ENCODE assay signal across 13 cellular contexts in the genomic region with DNA sequence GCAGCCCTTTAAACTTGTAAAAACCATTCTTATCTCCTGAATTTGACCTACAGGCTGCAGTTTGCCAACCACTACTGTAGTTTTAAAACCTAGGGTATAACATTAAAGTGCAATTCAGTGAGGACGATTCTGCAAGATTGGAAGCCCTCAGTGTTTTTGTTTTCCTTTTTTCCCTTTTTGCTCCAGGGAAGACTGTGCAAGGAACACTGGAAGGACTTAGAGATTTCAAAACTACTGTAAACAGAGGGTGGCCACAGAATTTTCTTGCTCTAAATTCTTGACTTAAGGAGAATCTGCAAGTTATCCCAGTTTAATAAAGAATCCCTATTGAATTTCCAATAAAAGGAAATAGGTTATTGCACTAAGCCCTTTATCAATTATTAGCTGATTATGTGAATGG. TPM values are rescaled to one million over a fixed set of nuclear protein-coding genes. Genes with fewer than 3 reads are reported as not detected.
DNase-seq lines count a peak whose midpoint lies in the region; ATAC-seq and TF ChIP-seq lines count a peak whose summit lies in the region.
"Had no signal": no experiment of that assay in that cellular context is flagged by ENCODE, and none has a peak within 500 bp of the region (broad histone marks: within the 10 kb centered on the region; RNA-seq: fewer than 3 reads in every experiment).

No MANE protein-coding gene starts in this region.

- H3K79me2 ChIP-seq in osteoblast (ENCODE audit: insufficient read depth, low read length): peaks cover 14% of the 10 kb centered on the region

- no peak for DNase-seq in CD4-positive, alpha-beta T cell
- DNase-seq in OCI-M1 (lab: John Stamatoyannopoulos, UW) (peak; percentile 40), immature natural killer cell (no peak), osteoblast (ENCODE audit: insufficient read length, low spot score, missing footprints) (peak; percentile 47), spleen (no peak), NCI-H524 treated with DMSO at 0.1 percent for 48 hours (lab: John Stamatoyannopoulos, UW) (no peak)
- DNase-seq: AML-193, NCI-H1092, NCI-H2107 had no signal

- H3K27me3 ChIP-seq in CD4-positive, alpha-beta T cell (ENCODE audit: control insufficient read depth, insufficient read depth, low read length): no peaks in the 10 kb centered on the region
- no peaks in the 10 kb centered on the region for H3K27me3 ChIP-seq in osteoblast (ENCODE audit: insufficient read depth, low read length)
- no peaks in the 10 kb centered on the region for H3K27me3 ChIP-seq in spleen (replicated peaks in 1 of 7)

- no peaks in the 10 kb centered on the region for H3K9me3 ChIP-seq in CD4-positive, alpha-beta T cell (ENCODE audit: control insufficient read depth, low read length)
- H3K9me3 ChIP-seq in osteoblast (ENCODE audit: low read depth, low read length) (no peaks in the 10 kb centered on the region), spleen (no peaks in the 10 kb centered on the region)

- CTCF ChIA-PET in CD4-positive, alpha-beta T cell (lab: Charles Lee): no interaction called here

- no peak for TF ChIP-seq POLR2A in spleen (IDR thresholded peaks at IDR 0.05)

- no peaks in the 10 kb centered on the region for H3K9me3 Mint-ChIP-seq in CD4-positive, alpha-beta T cell
- H3K9me3 Mint-ChIP-seq in immature natural killer cell: no peaks in the 10 kb centered on the region
- H3K9me3 Mint-ChIP-seq: GM23338 had no signal

- H3K4me1 ChIP-seq in osteoblast (ENCODE audit: insufficient read depth, low read length) (peaks cover 15% of the 10 kb centered on the region), spleen (peaks cover 4 to 39% (median 15%) of the 10 kb centered on the region in 6 donors)

- H4K20me1 ChIP-seq in osteoblast (ENCODE audit: insufficient read depth, low read length): no peaks in the 10 kb centered on the region

- no peak overlapping the region for H3K4me3 Mint-ChIP-seq in CD4-positive, alpha-beta T cell
- H3K4me3 Mint-ChIP-seq in immature natural killer cell: no peak overlapping the region
- H3K4me3 Mint-ChIP-seq: GM23338 had no signal

- no peaks in the 10 kb centered on the region for H3K27me3 Mint-ChIP-seq in CD4-positive, alpha-beta T cell
- H3K27me3 Mint-ChIP-seq in immature natural killer cell (ENCODE audit: low read depth in 3 of 3): peaks cover 11 to 22% (median 19%) of the 10 kb centered on the region in 3 donors

- H3K36me3 Mint-ChIP-seq in CD4-positive, alpha-beta T cell (ENCODE audit: low read depth): peaks cover 6% of the 10 kb centered on the region
- no peaks in the 10 kb centered on the region for H3K36me3 Mint-ChIP-seq in immature natural killer cell

- TF ChIP-seq CTCF in CD4-positive, alpha-beta T cell (IDR thresholded peaks at IDR 0.05): no peak
- TF ChIP-seq CTCF in osteoblast (IDR thresholded peaks at IDR 0.05; ENCODE audit: extremely low read depth, low read depth, low read length): no peak
- TF ChIP-seq CTCF in spleen (IDR thresholded peaks at IDR 0.05 in 8 of 11, conservative IDR thresholded peaks at IDR 0.05 in 3 of 11): no peak

- WGBS in spleen, 5 donors: 53 to 76% (median 72%) methylated on average over 1 of the region's 1 CpG

- no peaks in the 10 kb centered on the region for H3K36me3 ChIP-seq in osteoblast (ENCODE audit: insufficient read depth, low read length)
- H3K36me3 ChIP-seq in spleen: no peaks in the 10 kb centered on the region

- ATAC-seq in CD4-positive, alpha-beta T cell (ENCODE audit: poor library complexity): no peak
- ATAC-seq in GM19397 (IDR thresholded peaks at IDR 0.05; ENCODE audit: unreplicated experiment) (no peak), GM21576 (IDR thresholded peaks at IDR 0.05; ENCODE audit: unreplicated experiment) (no peak)
- ATAC-seq: GM23338 had no signal

- POLR2A ChIA-PET in CD4-positive, alpha-beta T cell (lab: Charles Lee): no interaction called here

- H3K27ac ChIP-seq in CD4-positive, alpha-beta T cell (ENCODE audit: low read depth, low read length): no peak overlapping the region
- H3K27ac ChIP-seq in osteoblast (ENCODE audit: low read depth, low read length): no peak overlapping the region
- H3K27ac ChIP-seq in spleen: no peak overlapping the region
- H3K27ac ChIP-seq: KMS-11 had no signal

- H3K4me3 ChIP-seq in osteoblast (ENCODE audit: insufficient read depth, low read length): no peak overlapping the region
- H3K4me3 ChIP-seq in spleen: no peak overlapping the region
- H3K4me3 ChIP-seq: GM23338 had no signal

- peak overlapping the region; percentile 40 for H3K27ac Mint-ChIP-seq in CD4-positive, alpha-beta T cell
- H3K27ac Mint-ChIP-seq in immature natural killer cell: peak overlapping the region in 4 of 6 donors; percentile 38 to 98 (median 58)

- intact Hi-C loops in CD4-positive, alpha-beta T cell (cut with DNase I, micrococcal nuclease): loop anchor here (5.0 to 10.0 kb wide), 3 partner anchors 47 to 1041 kb away; no protein-coding TSS in a partner anchor
- intact Hi-C loops in spleen (cut with DNase I; ENCODE audit: low total_unique reads): no loop called here

- H3K4me1 Mint-ChIP-seq in CD4-positive, alpha-beta T cell (ENCODE audit: low read depth): peaks cover 30% of the 10 kb centered on the region
- H3K4me1 Mint-ChIP-seq in immature natural killer cell: peaks cover 22 to 27% of the 10 kb centered on the region in 2 donors

- H3K4me2 ChIP-seq in osteoblast (ENCODE audit: insufficient read depth, low read length): no peak overlapping the region
- H3K4me2 ChIP-seq: GM23338, KMS-11 had no signal

- H2AFZ ChIP-seq in osteoblast (ENCODE audit: low read length): peak overlapping the region; percentile 12
- H2AFZ ChIP-seq: GM23338 had no signal

RNA-seq across cellular contexts. Expression of gene ARL4A, which starts 3.2 kb away (rescaled TPM):
- total RNA-seq in CD4-positive, alpha-beta T cell: 10 to 100 TPM; 72.5 to 75.9 TPM
- polyA plus RNA-seq in immature natural killer cell: 10 to 100 TPM; 24.9 to 28.8 (median 25.0) TPM
- 20.6 and 25.3 TPM in 2 replicates for total RNA-seq in osteoblast
- 10 to 100 TPM; 15.8 to 40.9 (median 31.9) TPM for total RNA-seq in spleen
- 10 to 100 TPM; 12.9 to 25.3 (median 15.8) TPM for polyA plus RNA-seq in spleen

Comparison
In these comparisons a context has a peak if more than half of its experiments do, and no peak if none do; other contexts are left out.
1. DNase-seq: peak in OCI-M1 (single experiment) and osteoblast (single experiment); none in CD4-positive, alpha-beta T cell (0 of 10), immature natural killer cell (0 of 3), spleen (single experiment) and NCI-H524 treated with DMSO at 0.1 percent for 48 hours (single experiment).